Comparison of ENCODE assay signal across 1 cellular context in the genomic region with DNA sequence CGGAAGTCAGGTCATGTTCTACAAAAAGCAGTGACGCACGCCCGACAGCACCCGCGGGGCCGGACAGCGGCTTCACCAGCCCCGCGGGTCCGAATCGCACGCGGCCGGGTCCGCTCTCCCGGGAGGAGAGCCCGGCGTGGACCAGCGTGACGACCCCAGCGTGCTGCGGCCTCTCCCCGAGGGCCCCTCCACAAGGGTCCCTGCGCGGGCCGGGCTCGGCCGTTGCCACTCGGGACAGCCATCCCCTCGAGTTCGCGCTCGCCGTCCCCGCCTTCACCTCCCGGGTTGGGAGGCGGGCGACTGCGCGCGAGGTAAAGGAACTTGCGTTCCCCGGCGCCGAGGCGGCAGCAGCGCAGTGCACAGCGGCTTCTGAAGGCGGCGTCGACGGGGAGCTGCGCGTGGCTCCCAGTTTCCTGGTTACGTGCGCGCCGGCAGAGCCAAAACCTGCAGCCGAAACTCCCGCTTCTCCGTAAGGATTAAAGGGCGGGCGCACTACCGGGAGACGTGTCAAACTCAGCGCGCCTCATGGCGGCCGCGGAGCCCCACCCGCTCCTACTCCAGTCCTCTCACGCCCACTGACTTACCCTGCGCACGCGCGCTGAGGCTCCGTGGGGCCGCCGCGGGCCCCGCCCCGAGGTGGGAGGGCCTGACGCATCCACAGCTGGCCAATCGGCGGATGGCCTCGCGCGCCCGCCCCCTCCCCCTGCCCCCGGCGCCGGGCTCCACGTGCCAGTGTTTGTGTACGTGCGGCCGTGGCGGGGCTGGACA.
TF ChIP-seq lines count a peak whose summit lies in the region.

No MANE protein-coding gene starts in this region.

TF ChIP-seq in HepG2, 621 proteins besides CTCF, POLR2A, EP300 and RAD21 (continued from another document and continues in another):
- TF ChIP-seq, protein P1, sequence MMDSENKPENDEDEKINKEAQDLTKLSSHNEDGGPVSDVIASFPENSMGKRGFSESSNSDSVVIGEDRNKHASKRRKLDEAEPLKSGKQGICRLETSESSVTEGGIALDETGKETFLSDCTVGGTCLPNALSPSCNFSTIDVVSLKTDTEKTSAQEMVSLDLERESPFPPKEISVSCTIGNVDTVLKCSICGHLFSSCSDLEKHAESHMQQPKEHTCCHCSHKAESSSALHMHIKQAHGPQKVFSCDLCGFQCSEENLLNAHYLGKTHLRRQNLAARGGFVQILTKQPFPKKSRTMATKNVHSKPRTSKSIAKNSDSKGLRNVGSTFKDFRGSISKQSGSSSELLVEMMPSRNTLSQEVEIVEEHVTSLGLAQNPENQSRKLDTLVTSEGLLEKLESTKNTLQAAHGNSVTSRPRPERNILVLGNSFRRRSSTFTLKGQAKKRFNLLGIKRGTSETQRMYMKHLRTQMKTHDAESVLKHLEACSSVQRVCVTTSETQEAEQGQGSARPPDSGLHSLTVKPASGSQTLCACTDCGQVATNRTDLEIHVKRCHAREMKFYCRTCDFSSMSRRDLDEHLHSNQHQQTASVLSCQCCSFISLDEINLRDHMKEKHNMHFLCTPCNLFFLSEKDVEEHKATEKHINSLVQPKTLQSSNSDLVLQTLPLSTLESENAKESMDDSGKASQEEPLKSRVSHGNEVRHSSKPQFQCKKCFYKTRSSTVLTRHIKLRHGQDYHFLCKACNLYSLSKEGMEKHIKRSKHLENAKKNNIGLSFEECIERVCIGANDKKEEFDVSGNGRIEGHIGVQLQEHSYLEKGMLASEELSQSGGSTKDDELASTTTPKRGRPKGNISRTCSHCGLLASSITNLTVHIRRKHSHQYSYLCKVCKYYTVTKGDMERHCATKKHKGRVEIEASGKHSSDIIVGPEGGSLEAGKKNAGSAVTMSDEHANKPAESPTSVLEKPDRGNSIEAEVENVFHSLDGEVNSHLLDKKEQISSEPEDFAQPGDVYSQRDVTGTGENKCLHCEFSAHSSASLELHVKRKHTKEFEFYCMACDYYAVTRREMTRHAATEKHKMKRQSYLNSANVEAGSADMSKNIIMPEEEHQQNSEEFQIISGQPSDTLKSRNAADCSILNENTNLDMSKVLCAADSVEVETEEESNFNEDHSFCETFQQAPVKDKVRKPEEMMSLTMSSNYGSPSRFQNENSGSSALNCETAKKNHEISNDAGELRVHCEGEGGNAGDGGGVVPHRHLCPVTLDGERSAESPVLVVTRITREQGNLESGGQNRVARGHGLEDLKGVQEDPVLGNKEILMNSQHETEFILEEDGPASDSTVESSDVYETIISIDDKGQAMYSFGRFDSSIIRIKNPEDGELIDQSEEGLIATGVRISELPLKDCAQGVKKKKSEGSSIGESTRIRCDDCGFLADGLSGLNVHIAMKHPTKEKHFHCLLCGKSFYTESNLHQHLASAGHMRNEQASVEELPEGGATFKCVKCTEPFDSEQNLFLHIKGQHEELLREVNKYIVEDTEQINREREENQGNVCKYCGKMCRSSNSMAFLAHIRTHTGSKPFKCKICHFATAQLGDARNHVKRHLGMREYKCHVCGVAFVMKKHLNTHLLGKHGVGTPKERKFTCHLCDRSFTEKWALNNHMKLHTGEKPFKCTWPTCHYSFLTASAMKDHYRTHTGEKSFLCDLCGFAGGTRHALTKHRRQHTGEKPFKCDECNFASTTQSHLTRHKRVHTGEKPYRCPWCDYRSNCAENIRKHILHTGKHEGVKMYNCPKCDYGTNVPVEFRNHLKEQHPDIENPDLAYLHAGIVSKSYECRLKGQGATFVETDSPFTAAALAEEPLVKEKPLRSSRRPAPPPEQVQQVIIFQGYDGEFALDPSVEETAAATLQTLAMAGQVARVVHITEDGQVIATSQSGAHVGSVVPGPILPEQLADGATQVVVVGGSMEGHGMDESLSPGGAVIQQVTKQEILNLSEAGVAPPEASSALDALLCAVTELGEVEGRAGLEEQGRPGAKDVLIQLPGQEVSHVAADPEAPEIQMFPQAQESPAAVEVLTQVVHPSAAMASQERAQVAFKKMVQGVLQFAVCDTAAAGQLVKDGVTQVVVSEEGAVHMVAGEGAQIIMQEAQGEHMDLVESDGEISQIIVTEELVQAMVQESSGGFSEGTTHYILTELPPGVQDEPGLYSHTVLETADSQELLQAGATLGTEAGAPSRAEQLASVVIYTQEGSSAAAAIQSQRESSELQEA (CRISPR knock-in tag; IDR thresholded peaks at IDR 0.05; ENCODE audit: not compliant biosample characterization), result peak; percentile 86
- TF ChIP-seq HOXA5 (CRISPR knock-in tag; IDR thresholded peaks at IDR 0.05), result peak; percentile 92
- TF ChIP-seq, protein P2, sequence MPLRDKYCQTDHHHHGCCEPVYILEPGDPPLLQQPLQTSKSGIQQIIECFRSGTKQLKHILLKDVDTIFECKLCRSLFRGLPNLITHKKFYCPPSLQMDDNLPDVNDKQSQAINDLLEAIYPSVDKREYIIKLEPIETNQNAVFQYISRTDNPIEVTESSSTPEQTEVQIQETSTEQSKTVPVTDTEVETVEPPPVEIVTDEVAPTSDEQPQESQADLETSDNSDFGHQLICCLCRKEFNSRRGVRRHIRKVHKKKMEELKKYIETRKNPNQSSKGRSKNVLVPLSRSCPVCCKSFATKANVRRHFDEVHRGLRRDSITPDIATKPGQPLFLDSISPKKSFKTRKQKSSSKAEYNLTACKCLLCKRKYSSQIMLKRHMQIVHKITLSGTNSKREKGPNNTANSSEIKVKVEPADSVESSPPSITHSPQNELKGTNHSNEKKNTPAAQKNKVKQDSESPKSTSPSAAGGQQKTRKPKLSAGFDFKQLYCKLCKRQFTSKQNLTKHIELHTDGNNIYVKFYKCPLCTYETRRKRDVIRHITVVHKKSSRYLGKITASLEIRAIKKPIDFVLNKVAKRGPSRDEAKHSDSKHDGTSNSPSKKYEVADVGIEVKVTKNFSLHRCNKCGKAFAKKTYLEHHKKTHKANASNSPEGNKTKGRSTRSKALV (CRISPR knock-in tag; IDR thresholded peaks at IDR 0.05), result peak; percentile 96
- TF ChIP-seq BRD4 (CRISPR knock-in tag; IDR thresholded peaks at IDR 0.05), result peak; percentile 63
- TF ChIP-seq, protein P3, sequence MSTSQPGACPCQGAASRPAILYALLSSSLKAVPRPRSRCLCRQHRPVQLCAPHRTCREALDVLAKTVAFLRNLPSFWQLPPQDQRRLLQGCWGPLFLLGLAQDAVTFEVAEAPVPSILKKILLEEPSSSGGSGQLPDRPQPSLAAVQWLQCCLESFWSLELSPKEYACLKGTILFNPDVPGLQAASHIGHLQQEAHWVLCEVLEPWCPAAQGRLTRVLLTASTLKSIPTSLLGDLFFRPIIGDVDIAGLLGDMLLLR (CRISPR knock-in tag; IDR thresholded peaks at IDR 0.05), result peak; percentile 94
- no peak for TF ChIP-seq ADNP (CRISPR knock-in tag; IDR thresholded peaks at IDR 0.05)
- TF ChIP-seq ZFP82 (CRISPR knock-in tag; IDR thresholded peaks at IDR 0.05; ENCODE audit: borderline replicate concordance), result no peak; the same call in 1 of the 2 replicates
- no peak; the same call in 1 of the 2 replicates for TF ChIP-seq KDM5A (IDR thresholded peaks at IDR 0.05; ENCODE audit: borderline replicate concordance, low read length)
- TF ChIP-seq HNF4A (CRISPR knock-in tag; IDR thresholded peaks at IDR 0.05), result no peak; the same call in 1 of the 2 replicates
- peak; percentile 82 for TF ChIP-seq SAFB2 (CRISPR knock-in tag; IDR thresholded peaks at IDR 0.05; ENCODE audit: borderline replicate concordance, low read depth)
- TF ChIP-seq, protein P4, sequence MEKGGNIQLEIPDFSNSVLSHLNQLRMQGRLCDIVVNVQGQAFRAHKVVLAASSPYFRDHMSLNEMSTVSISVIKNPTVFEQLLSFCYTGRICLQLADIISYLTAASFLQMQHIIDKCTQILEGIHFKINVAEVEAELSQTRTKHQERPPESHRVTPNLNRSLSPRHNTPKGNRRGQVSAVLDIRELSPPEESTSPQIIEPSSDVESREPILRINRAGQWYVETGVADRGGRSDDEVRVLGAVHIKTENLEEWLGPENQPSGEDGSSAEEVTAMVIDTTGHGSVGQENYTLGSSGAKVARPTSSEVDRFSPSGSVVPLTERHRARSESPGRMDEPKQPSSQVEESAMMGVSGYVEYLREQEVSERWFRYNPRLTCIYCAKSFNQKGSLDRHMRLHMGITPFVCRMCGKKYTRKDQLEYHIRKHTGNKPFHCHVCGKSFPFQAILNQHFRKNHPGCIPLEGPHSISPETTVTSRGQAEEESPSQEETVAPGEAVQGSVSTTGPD (CRISPR knock-in tag; IDR thresholded peaks at IDR 0.05), result peak; percentile 92
- TF ChIP-seq SRSF4 (IDR thresholded peaks at IDR 0.05; ENCODE audit: low read depth, low read length, poor library complexity, severe bottlenecking), result no peak
- peak; percentile 83 for TF ChIP-seq ZNF678 (CRISPR knock-in tag; IDR thresholded peaks at IDR 0.05)
- TF ChIP-seq ISL2 (CRISPR knock-in tag; IDR thresholded peaks at IDR 0.05), result peak; percentile 85
- peak; percentile 78 for TF ChIP-seq ZNF343 (CRISPR knock-in tag; IDR thresholded peaks at IDR 0.05)
- TF ChIP-seq ZNF33A (CRISPR knock-in tag; IDR thresholded peaks at IDR 0.05; ENCODE audit: borderline replicate concordance), result no peak
- peak; percentile 95 for TF ChIP-seq TMF1 (CRISPR knock-in tag; IDR thresholded peaks at IDR 0.05; ENCODE audit: low read depth)
- peak; percentile 95; the same call in 1 of the 2 replicates for TF ChIP-seq FOXC1 (CRISPR knock-in tag; IDR thresholded peaks at IDR 0.05; ENCODE audit: borderline replicate concordance)
- TF ChIP-seq PAWR (CRISPR knock-in tag; IDR thresholded peaks at IDR 0.05; ENCODE audit: borderline replicate concordance), result no peak
- TF ChIP-seq, protein P5, sequence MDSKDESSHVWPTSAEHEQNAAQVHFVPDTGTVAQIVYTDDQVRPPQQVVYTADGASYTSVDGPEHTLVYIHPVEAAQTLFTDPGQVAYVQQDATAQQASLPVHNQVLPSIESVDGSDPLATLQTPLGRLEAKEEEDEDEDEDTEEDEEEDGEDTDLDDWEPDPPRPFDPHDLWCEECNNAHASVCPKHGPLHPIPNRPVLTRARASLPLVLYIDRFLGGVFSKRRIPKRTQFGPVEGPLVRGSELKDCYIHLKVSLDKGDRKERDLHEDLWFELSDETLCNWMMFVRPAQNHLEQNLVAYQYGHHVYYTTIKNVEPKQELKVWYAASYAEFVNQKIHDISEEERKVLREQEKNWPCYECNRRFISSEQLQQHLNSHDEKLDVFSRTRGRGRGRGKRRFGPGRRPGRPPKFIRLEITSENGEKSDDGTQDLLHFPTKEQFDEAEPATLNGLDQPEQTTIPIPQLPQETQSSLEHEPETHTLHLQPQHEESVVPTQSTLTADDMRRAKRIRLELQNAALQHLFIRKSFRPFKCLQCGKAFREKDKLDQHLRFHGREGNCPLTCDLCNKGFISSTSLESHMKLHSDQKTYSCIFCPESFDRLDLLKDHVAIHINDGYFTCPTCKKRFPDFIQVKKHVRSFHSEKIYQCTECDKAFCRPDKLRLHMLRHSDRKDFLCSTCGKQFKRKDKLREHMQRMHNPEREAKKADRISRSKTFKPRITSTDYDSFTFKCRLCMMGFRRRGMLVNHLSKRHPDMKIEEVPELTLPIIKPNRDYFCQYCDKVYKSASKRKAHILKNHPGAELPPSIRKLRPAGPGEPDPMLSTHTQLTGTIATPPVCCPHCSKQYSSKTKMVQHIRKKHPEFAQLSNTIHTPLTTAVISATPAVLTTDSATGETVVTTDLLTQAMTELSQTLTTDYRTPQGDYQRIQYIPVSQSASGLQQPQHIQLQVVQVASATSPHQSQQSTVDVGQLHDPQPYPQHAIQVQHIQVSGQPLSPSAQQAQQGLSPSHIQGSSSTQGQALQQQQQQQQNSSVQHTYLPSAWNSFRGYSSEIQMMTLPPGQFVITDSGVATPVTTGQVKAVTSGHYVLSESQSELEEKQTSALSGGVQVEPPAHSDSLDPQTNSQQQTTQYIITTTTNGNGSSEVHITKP (CRISPR knock-in tag; IDR thresholded peaks at IDR 0.05; ENCODE audit: low read depth), result no peak; the same call in 1 of the 2 replicates
- no peak for TF ChIP-seq TBL1XR1 (IDR thresholded peaks at IDR 0.05; ENCODE audit: borderline replicate concordance, low read length, partially characterized antibody)
- TF ChIP-seq ZNF547 (CRISPR knock-in tag; IDR thresholded peaks at IDR 0.05), result peak; percentile 96
- no peak for TF ChIP-seq NFRKB (IDR thresholded peaks at IDR 0.05)
- 0 out of 2 replicates have a peak, but pooled peaks have one; percentile 42 for TF ChIP-seq FOSL1 (CRISPR knock-in tag; IDR thresholded peaks at IDR 0.05; ENCODE audit: borderline replicate concordance)
- peak; percentile 69; the same call in 1 of the 2 replicates for TF ChIP-seq GPN1 (CRISPR knock-in tag; IDR thresholded peaks at IDR 0.05; ENCODE audit: borderline replicate concordance)
- peak; percentile 91; the same call in 1 of the 2 replicates for TF ChIP-seq ZNF75D (CRISPR knock-in tag; IDR thresholded peaks at IDR 0.05; ENCODE audit: borderline replicate concordance)
- peak; percentile 41; the same call in 1 of the 2 replicates for TF ChIP-seq ZBTB8A (CRISPR knock-in tag; IDR thresholded peaks at IDR 0.05; ENCODE audit: borderline replicate concordance, low read depth)
- peak; percentile 65 for TF ChIP-seq PHF20 (CRISPR knock-in tag; IDR thresholded peaks at IDR 0.05)
- TF ChIP-seq, protein P6, sequence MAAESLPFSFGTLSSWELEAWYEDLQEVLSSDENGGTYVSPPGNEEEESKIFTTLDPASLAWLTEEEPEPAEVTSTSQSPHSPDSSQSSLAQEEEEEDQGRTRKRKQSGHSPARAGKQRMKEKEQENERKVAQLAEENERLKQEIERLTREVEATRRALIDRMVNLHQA (CRISPR knock-in tag; IDR thresholded peaks at IDR 0.05), result no peak
- no peak for TF ChIP-seq ZNF383 (CRISPR knock-in tag; IDR thresholded peaks at IDR 0.05; ENCODE audit: borderline replicate concordance)
- no peak; the same call in 1 of the 2 replicates for TF ChIP-seq GLI4 (CRISPR knock-in tag; IDR thresholded peaks at IDR 0.05; ENCODE audit: borderline replicate concordance)
- TF ChIP-seq, protein P7, sequence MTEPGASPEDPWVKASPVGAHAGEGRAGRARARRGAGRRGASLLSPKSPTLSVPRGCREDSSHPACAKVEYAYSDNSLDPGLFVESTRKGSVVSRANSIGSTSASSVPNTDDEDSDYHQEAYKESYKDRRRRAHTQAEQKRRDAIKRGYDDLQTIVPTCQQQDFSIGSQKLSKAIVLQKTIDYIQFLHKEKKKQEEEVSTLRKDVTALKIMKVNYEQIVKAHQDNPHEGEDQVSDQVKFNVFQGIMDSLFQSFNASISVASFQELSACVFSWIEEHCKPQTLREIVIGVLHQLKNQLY (CRISPR knock-in tag; IDR thresholded peaks at IDR 0.05), result peak; percentile 10; the same call in 1 of the 2 replicates
- no peak for TF ChIP-seq GZF1 (CRISPR knock-in tag; IDR thresholded peaks at IDR 0.05)
- TF ChIP-seq ZNF333 (CRISPR knock-in tag; IDR thresholded peaks at IDR 0.05; ENCODE audit: borderline replicate concordance), result peak; percentile 90; the same call in 1 of the 2 replicates
- TF ChIP-seq KLF16 (CRISPR knock-in tag; IDR thresholded peaks at IDR 0.05), result peak in 1 of 2 experiments; percentile 92; a peak in 2 of 4 replicates
- TF ChIP-seq REXO4 (CRISPR knock-in tag; IDR thresholded peaks at IDR 0.05; ENCODE audit: borderline replicate concordance), result peak; percentile 99
- TF ChIP-seq IRF2 (CRISPR knock-in tag; IDR thresholded peaks at IDR 0.05), result no peak; the same call in 1 of the 2 replicates
- peak; percentile 64; the same call in 1 of the 2 replicates for TF ChIP-seq HMG20B (CRISPR knock-in tag; conservative IDR thresholded peaks at IDR 0.05)
